Comparison of ENCODE assay signal across 11 cellular contexts in the genomic region with DNA sequence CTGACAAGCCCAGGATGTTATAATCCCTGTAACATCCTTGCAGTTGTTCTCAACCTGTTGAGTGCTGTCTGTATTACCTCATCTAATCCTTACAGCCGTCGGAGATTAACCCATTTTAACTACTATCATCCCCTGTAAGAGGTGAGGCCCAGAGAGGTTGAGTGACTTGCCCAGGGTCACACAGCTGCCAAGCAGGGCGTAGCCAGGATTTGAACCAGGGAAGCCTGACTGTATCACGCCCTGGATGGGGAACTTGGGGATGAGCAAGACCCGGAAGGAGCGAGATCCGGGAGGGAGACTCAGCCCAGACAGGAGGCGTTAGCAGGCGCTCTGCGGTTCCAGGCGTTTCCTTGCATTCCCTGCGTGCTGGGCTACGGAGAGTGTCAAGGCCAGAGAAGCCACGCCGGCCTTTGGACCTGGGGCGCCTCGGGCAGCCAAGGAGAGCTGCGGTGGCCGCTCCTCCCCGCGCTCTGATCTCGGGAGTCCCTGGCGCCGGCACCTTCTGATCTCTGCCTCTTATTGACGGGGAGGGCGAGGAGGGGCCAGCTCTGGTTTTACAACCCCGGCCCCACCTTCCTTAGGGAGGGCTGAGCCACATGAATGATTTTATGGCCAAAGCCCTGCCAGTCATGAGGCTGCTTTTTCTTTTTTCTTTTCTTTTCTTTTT. TPM values are rescaled to one million over a fixed set of nuclear protein-coding genes. Genes with fewer than 3 reads are reported as not detected.
DNase-seq lines count a peak whose midpoint lies in the region; ATAC-seq and TF ChIP-seq lines count a peak whose summit lies in the region.
"Had no signal": no experiment of that assay in that cellular context is flagged by ENCODE, and none has a peak within 500 bp of the region (broad histone marks: within the 10 kb centered on the region; RNA-seq: fewer than 3 reads in every experiment).

No MANE protein-coding gene starts in this region.

- H3K9me3 ChIP-seq in HEK293 (ENCODE audit: control insufficient read depth, insufficient read depth, low read depth, low read length) (no peaks in the 10 kb centered on the region), hepatocyte (ENCODE audit: low read depth) (no peaks in the 10 kb centered on the region)

- H4K20me1 ChIP-seq in hepatocyte (ENCODE audit: insufficient read depth, poor library complexity, severe bottlenecking) = no peaks in the 10 kb centered on the region

- H3K4me1 ChIP-seq in HEK293 (ENCODE audit: control insufficient read depth, insufficient read depth, low read length) (peaks cover 3% of the 10 kb centered on the region; the same call in 1 of the 2 replicates), hepatocyte (ENCODE audit: insufficient read depth) (peaks cover 21% of the 10 kb centered on the region)

- ATAC-seq in stimulated activated naive CD8-positive, alpha-beta T cell treated with anti-CD3 and anti-CD28 coated beads, Interleukin-15, Interleukin-2, amounts not matched to agents 100 U/mL and 50 U/mL, for 24 hours = peak; percentile 9
- ATAC-seq in HG02884 (IDR thresholded peaks at IDR 0.05; ENCODE audit: unreplicated experiment) (no peak), GM18502 (IDR thresholded peaks at IDR 0.05; ENCODE audit: poor library complexity, unreplicated experiment) (no peak)

- H3K4me1 Mint-ChIP-seq in activated CD4-positive, alpha-beta T cell treated with anti-CD3 and anti-CD28 coated beads, Interleukin-2, amount 10 ng/mL, durations not matched to agents 24 days and 14 days = peaks cover 2% of the 10 kb centered on the region

- H3K27ac ChIP-seq in HEK293 (ENCODE audit: extremely low read depth, low read depth, low read length) (no peak overlapping the region), VCaP (peak overlapping the region; percentile 52), hepatocyte (peak overlapping the region; percentile 78)

- CTCF ChIA-PET in HEK293 (lab: Yijun Ruan, JAX) = interaction anchor here (1.7 kb wide), 1 partner anchor 71 kb away, joined by 4 read pairs; no protein-coding TSS in a partner anchor

- no peaks in the 10 kb centered on the region for H3K36me3 ChIP-seq in HEK293 (ENCODE audit: control insufficient read depth in 2 of 2, insufficient read depth in 1 of 2, low read length in 2 of 2)
- no peaks in the 10 kb centered on the region for H3K36me3 ChIP-seq in hepatocyte (replicated peaks; ENCODE audit: insufficient read depth, low read depth)

- POLR2A ChIA-PET in HEK293 (lab: Yijun Ruan, JAX) = no interaction called here

- H3K9me2 ChIP-seq in hepatocyte (replicated peaks; ENCODE audit: insufficient read depth) = no peaks in the 10 kb centered on the region

- TF ChIP-seq CTCF in HEK293 (tag by site-specific recombination; IDR thresholded peaks at IDR 0.05) = no peak
- no peak for TF ChIP-seq CTCF in VCaP (conservative IDR thresholded peaks at IDR 0.05)
- TF ChIP-seq CTCF in hepatocyte (IDR thresholded peaks at IDR 0.05; ENCODE audit: poor library complexity) = no peak

- H3K27me3 ChIP-seq in hepatocyte = no peaks in the 10 kb centered on the region

- 24% methylated on average over 26 of the region's 27 CpGs for WGBS in hepatocyte (ENCODE audit: low lambda C conversion rate, missing lambda C conversion rate)

- no peak overlapping the region for H3K27ac Mint-ChIP-seq in activated CD4-positive, alpha-beta T cell treated with anti-CD3 and anti-CD28 coated beads, Interleukin-2, amount 10 ng/mL, durations not matched to agents 24 days and 14 days

- DNase-seq in hepatocyte (ENCODE audit: low spot score) = peak; percentile 93
- no peak for DNase-seq in stimulated activated naive CD8-positive, alpha-beta T cell treated with anti-CD3 and anti-CD28 coated beads, Interleukin-15, Interleukin-2, amounts not matched to agents 100 U/mL and 50 U/mL, for 24 hours
- DNase-seq in activated CD4-positive, alpha-beta T cell treated with anti-CD3 and anti-CD28 coated beads, Interleukin-2, amount 10 ng/mL, durations not matched to agents 24 days and 14 days = no peak
- DNase-seq in DMS153 (lab: John Stamatoyannopoulos, UW) = no peak
- DNase-seq: NCI-H345 had no signal

- no peak overlapping the region for H3K4me3 Mint-ChIP-seq in activated CD4-positive, alpha-beta T cell treated with anti-CD3 and anti-CD28 coated beads, Interleukin-2, amount 10 ng/mL, durations not matched to agents 24 days and 14 days
- H3K4me3 Mint-ChIP-seq: neural crest cell had no signal

- H3K27me3 Mint-ChIP-seq in activated CD4-positive, alpha-beta T cell treated with anti-CD3 and anti-CD28 coated beads, Interleukin-2, amount 10 ng/mL, durations not matched to agents 24 days and 14 days = peaks cover 3% of the 10 kb centered on the region

- no peaks in the 10 kb centered on the region for H3K9me3 Mint-ChIP-seq in activated CD4-positive, alpha-beta T cell treated with anti-CD3 and anti-CD28 coated beads, Interleukin-2, amount 10 ng/mL, durations not matched to agents 24 days and 14 days
- H3K9me3 Mint-ChIP-seq: neural crest cell had no signal

- H3K36me3 Mint-ChIP-seq in activated CD4-positive, alpha-beta T cell treated with anti-CD3 and anti-CD28 coated beads, Interleukin-2, amount 10 ng/mL, durations not matched to agents 24 days and 14 days (ENCODE audit: low read depth) = no peaks in the 10 kb centered on the region

- intact Hi-C loops in activated CD4-positive, alpha-beta T cell treated with anti-CD3 and anti-CD28 coated beads, Interleukin-2, amount 10 ng/mL, durations not matched to agents 24 days and 14 days (cut with micrococcal nuclease) = no loop called here

- no peak overlapping the region for H3K4me3 ChIP-seq in HEK293 (ENCODE audit: low read depth, low read length)
- H3K4me3 ChIP-seq in hepatocyte = no peak overlapping the region

- no peaks in the 10 kb centered on the region for H3K79me2 ChIP-seq in hepatocyte

- H3K4me2 ChIP-seq in hepatocyte = peak overlapping the region; percentile 3

- H2AFZ ChIP-seq in hepatocyte = no peak overlapping the region

TF ChIP-seq in HEK293, 187 proteins besides CTCF, POLR2A, EP300 and RAD21:
- TF ChIP-seq ZNF768 (tag by site-specific recombination; IDR thresholded peaks at IDR 0.05) (peak; percentile 95), SCRT2 (tag by site-specific recombination; IDR thresholded peaks at IDR 0.05) (peak; percentile 85), ZNF664 (tag by site-specific recombination; IDR thresholded peaks at IDR 0.05) (peak; percentile 81), KLF1 (tag by site-specific recombination; IDR thresholded peaks at IDR 0.05) (peak; percentile 28; the same call in 1 of the 2 replicates), TCF7L2 (IDR thresholded peaks at IDR 0.05; ENCODE audit: borderline replicate concordance, low read depth, low read length) (peak; percentile 82), ZNF404 (tag by site-specific recombination; IDR thresholded peaks at IDR 0.05) (no peak), YY1 (tag by site-specific recombination; IDR thresholded peaks at IDR 0.05) (no peak)
- TF ChIP-seq, protein P1, sequence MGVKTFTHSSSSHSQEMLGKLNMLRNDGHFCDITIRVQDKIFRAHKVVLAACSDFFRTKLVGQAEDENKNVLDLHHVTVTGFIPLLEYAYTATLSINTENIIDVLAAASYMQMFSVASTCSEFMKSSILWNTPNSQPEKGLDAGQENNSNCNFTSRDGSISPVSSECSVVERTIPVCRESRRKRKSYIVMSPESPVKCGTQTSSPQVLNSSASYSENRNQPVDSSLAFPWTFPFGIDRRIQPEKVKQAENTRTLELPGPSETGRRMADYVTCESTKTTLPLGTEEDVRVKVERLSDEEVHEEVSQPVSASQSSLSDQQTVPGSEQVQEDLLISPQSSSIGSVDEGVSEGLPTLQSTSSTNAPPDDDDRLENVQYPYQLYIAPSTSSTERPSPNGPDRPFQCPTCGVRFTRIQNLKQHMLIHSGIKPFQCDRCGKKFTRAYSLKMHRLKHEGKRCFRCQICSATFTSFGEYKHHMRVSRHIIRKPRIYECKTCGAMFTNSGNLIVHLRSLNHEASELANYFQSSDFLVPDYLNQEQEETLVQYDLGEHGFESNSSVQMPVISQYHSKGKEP (tag by site-specific recombination; IDR thresholded peaks at IDR 0.05) = 0 out of 2 replicates have a peak, but pooled peaks have one; percentile 8

RNA-seq across cellular contexts. Expression of a gene that starts 6.2 kb away (rescaled TPM):
- not detected in 2 replicates for total RNA-seq in hepatocyte
- 0.43 and 0.79 TPM in 2 replicates for polyA plus RNA-seq in hepatocyte
- not detected in 2 replicates for total RNA-seq in activated CD4-positive, alpha-beta T cell treated with anti-CD3 and anti-CD28 coated beads, Interleukin-2, amount 10 ng/mL, durations not matched to agents 24 days and 14 days
- total RNA-seq: neural crest cell had no signal

RNA-seq across cellular contexts. Expression of a gene that starts 46.5 kb away (rescaled TPM):
- 2.1 and 3.7 TPM in 2 replicates for total RNA-seq in hepatocyte
- 1.3 and 2.1 TPM in 2 replicates for polyA plus RNA-seq in hepatocyte
- 3.0 and 3.6 TPM in 2 replicates for total RNA-seq in activated CD4-positive, alpha-beta T cell treated with anti-CD3 and anti-CD28 coated beads, Interleukin-2, amount 10 ng/mL, durations not matched to agents 24 days and 14 days

RNA-seq across cellular contexts. Expression of a gene that starts 48.4 kb away (rescaled TPM):
- not detected in 2 replicates for total RNA-seq in hepatocyte
- 0.30 TPM in 1 of 2 replicates, not detected in the other for polyA plus RNA-seq in hepatocyte
- total RNA-seq in activated CD4-positive, alpha-beta T cell treated with anti-CD3 and anti-CD28 coated beads, Interleukin-2, amount 10 ng/mL, durations not matched to agents 24 days and 14 days = not detected in 2 replicates
- total RNA-seq: dermis microvascular lymphatic vessel endothelial cell, neural crest cell had no signal

RNA-seq across cellular contexts. Expression of a gene that starts 56.7 kb away (rescaled TPM):
- 13.8 and 22.2 TPM in 2 replicates for total RNA-seq in hepatocyte
- 12.4 and 16.1 TPM in 2 replicates for polyA plus RNA-seq in hepatocyte
- total RNA-seq in activated CD4-positive, alpha-beta T cell treated with anti-CD3 and anti-CD28 coated beads, Interleukin-2, amount 10 ng/mL, durations not matched to agents 24 days and 14 days = 5.1 and 6.4 TPM in 2 replicates
